1 cellular context compared by ENCODE assay signal in the genomic region with DNA sequence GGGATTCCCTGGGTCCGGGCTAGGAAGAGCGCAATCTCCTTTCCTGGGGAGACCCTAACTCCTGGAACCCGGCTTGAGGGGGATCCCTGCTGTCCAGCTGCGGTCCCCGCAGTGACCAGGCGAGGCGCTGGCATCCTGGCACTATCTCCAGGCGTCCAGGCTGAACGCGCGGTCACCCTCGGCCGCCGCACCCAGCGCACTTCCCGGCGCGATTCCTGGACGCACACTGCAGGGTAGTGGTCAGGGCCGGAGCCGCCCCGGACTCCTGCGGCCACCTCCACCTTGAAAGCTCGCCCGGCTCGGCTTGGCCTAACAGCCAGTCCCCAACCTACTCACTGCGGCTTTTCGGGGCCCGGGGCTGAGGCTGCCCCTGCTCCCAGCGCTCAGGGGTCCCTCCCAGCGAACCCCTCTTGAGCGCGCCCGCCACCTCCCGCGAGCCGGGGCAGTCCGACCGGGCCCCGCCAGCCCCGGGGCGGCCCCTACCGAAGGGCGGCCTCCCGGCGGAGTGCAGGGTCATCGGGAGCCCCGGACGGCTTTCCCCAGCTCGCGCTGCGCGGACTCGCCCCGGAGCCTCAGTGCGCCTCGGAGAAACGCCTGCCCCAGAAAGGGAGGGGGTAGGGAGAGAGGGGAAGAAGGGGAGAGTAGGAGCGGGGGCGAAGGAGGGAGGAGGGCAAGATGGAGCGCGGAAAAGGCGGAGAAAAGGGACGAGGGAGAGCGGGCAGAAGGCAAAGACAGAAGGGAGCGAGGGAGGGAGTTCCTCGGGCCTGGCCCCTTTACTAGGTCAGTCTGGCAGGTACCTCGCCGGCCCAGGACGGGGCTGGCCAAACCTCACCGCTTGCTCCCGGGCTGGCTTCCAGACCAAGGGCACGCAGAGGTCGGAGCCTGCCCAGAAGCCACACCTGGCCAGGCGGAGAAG.
A peak's percentile ranks its signal among the peaks of the same experiment; 100 is the strongest.
TF ChIP-seq lines count a peak whose summit lies in the region.

No MANE protein-coding gene starts in this region.

TF ChIP-seq in HepG2, 621 proteins besides CTCF, POLR2A, EP300 and RAD21 (continued from another document and continues in another):
- TF ChIP-seq, protein P1, sequence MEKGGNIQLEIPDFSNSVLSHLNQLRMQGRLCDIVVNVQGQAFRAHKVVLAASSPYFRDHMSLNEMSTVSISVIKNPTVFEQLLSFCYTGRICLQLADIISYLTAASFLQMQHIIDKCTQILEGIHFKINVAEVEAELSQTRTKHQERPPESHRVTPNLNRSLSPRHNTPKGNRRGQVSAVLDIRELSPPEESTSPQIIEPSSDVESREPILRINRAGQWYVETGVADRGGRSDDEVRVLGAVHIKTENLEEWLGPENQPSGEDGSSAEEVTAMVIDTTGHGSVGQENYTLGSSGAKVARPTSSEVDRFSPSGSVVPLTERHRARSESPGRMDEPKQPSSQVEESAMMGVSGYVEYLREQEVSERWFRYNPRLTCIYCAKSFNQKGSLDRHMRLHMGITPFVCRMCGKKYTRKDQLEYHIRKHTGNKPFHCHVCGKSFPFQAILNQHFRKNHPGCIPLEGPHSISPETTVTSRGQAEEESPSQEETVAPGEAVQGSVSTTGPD (CRISPR knock-in tag; IDR thresholded peaks at IDR 0.05), result no peak
- TF ChIP-seq ZNF292 (CRISPR knock-in tag; IDR thresholded peaks at IDR 0.05; ENCODE audit: borderline replicate concordance, low read depth) (0 out of 2 replicates have a peak, but pooled peaks have one; percentile 18), HNRNPLL (IDR thresholded peaks at IDR 0.05; ENCODE audit: low read depth, low read length, poor library complexity, severe bottlenecking) (peak; percentile 92), ZNF772 (CRISPR knock-in tag; IDR thresholded peaks at IDR 0.05) (no peak), ZNF792 (CRISPR knock-in tag; IDR thresholded peaks at IDR 0.05) (peak; percentile 84), MTA1 (CRISPR knock-in tag; IDR thresholded peaks at IDR 0.05; ENCODE audit: borderline replicate concordance) (peak; percentile 13; the same call in 1 of the 2 replicates), HES4 (CRISPR knock-in tag; IDR thresholded peaks at IDR 0.05; ENCODE audit: borderline replicate concordance) (peak; percentile 86; the same call in 1 of the 2 replicates), ARHGAP35 (CRISPR knock-in tag; IDR thresholded peaks at IDR 0.05; ENCODE audit: borderline replicate concordance) (peak; percentile 60; the same call in 1 of the 2 replicates), ZNF883 (CRISPR knock-in tag; IDR thresholded peaks at IDR 0.05; ENCODE audit: not compliant biosample characterization) (no peak), ZNF570 (CRISPR knock-in tag; IDR thresholded peaks at IDR 0.05; ENCODE audit: borderline replicate concordance) (no peak), ZNF746 (CRISPR knock-in tag; IDR thresholded peaks at IDR 0.05) (no peak), ZNF562 (CRISPR knock-in tag; IDR thresholded peaks at IDR 0.05; ENCODE audit: borderline replicate concordance) (no peak), NR2C2 (CRISPR knock-in tag; IDR thresholded peaks at IDR 0.05; ENCODE audit: borderline replicate concordance) (peak; percentile 56), MYNN (CRISPR knock-in tag; IDR thresholded peaks at IDR 0.05; ENCODE audit: low read depth) (no peak), WIZ (CRISPR knock-in tag; IDR thresholded peaks at IDR 0.05) (no peak), ZNF672 (CRISPR knock-in tag; IDR thresholded peaks at IDR 0.05) (no peak), ZSCAN9 (CRISPR knock-in tag; IDR thresholded peaks at IDR 0.05; ENCODE audit: borderline replicate concordance) (no peak), ZNF33A (CRISPR knock-in tag; IDR thresholded peaks at IDR 0.05; ENCODE audit: borderline replicate concordance) (no peak), ZNF616 (CRISPR knock-in tag; IDR thresholded peaks at IDR 0.05; ENCODE audit: low read depth) (no peak; the same call in 1 of the 2 replicates), ZZZ3 (CRISPR knock-in tag; IDR thresholded peaks at IDR 0.05; ENCODE audit: borderline replicate concordance) (no peak), NR2F2 (IDR thresholded peaks at IDR 0.05; ENCODE audit: borderline replicate concordance, low read depth) (no peak; the same call in 1 of the 2 replicates), ADNP (CRISPR knock-in tag; IDR thresholded peaks at IDR 0.05) (no peak), NR2F6 (IDR thresholded peaks at IDR 0.05) (no peak), NR2F6 (CRISPR knock-in tag; IDR thresholded peaks at IDR 0.05) (peak; percentile 28; the same call in 1 of the 2 replicates), ZNF619 (CRISPR knock-in tag; IDR thresholded peaks at IDR 0.05) (no peak), BRD4 (CRISPR knock-in tag; IDR thresholded peaks at IDR 0.05) (peak; percentile 82), SETDB1 (CRISPR knock-in tag; IDR thresholded peaks at IDR 0.05; ENCODE audit: borderline replicate concordance) (no peak), MAFF (IDR thresholded peaks at IDR 0.05; ENCODE audit: low read depth, low read length) (no peak), MIER3 (CRISPR knock-in tag; IDR thresholded peaks at IDR 0.05; ENCODE audit: borderline replicate concordance) (no peak), ELF4 (CRISPR knock-in tag; IDR thresholded peaks at IDR 0.05; ENCODE audit: borderline replicate concordance) (no peak), CHD2 (IDR thresholded peaks at IDR 0.05; ENCODE audit: low read depth, low read length) (no peak)
- TF ChIP-seq, protein P2, sequence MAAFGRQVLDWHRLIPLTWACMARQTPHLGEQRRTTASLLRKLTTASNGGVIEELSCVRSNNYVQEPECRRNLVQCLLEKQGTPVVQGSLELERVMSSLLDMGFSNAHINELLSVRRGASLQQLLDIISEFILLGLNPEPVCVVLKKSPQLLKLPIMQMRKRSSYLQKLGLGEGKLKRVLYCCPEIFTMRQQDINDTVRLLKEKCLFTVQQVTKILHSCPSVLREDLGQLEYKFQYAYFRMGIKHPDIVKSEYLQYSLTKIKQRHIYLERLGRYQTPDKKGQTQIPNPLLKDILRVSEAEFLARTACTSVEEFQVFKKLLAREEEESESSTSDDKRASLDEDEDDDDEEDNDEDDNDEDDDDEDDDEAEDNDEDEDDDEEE (CRISPR knock-in tag; IDR thresholded peaks at IDR 0.05), result peak; percentile 77; the same call in 1 of the 2 replicates
- TF ChIP-seq, protein P3, sequence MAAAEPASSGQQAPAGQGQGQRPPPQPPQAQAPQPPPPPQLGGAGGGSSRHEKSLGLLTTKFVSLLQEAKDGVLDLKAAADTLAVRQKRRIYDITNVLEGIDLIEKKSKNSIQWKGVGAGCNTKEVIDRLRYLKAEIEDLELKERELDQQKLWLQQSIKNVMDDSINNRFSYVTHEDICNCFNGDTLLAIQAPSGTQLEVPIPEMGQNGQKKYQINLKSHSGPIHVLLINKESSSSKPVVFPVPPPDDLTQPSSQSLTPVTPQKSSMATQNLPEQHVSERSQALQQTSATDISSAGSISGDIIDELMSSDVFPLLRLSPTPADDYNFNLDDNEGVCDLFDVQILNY (CRISPR knock-in tag; conservative IDR thresholded peaks at IDR 0.05), result peak; percentile 37; the same call in 1 of the 2 replicates
- TF ChIP-seq, protein P4, sequence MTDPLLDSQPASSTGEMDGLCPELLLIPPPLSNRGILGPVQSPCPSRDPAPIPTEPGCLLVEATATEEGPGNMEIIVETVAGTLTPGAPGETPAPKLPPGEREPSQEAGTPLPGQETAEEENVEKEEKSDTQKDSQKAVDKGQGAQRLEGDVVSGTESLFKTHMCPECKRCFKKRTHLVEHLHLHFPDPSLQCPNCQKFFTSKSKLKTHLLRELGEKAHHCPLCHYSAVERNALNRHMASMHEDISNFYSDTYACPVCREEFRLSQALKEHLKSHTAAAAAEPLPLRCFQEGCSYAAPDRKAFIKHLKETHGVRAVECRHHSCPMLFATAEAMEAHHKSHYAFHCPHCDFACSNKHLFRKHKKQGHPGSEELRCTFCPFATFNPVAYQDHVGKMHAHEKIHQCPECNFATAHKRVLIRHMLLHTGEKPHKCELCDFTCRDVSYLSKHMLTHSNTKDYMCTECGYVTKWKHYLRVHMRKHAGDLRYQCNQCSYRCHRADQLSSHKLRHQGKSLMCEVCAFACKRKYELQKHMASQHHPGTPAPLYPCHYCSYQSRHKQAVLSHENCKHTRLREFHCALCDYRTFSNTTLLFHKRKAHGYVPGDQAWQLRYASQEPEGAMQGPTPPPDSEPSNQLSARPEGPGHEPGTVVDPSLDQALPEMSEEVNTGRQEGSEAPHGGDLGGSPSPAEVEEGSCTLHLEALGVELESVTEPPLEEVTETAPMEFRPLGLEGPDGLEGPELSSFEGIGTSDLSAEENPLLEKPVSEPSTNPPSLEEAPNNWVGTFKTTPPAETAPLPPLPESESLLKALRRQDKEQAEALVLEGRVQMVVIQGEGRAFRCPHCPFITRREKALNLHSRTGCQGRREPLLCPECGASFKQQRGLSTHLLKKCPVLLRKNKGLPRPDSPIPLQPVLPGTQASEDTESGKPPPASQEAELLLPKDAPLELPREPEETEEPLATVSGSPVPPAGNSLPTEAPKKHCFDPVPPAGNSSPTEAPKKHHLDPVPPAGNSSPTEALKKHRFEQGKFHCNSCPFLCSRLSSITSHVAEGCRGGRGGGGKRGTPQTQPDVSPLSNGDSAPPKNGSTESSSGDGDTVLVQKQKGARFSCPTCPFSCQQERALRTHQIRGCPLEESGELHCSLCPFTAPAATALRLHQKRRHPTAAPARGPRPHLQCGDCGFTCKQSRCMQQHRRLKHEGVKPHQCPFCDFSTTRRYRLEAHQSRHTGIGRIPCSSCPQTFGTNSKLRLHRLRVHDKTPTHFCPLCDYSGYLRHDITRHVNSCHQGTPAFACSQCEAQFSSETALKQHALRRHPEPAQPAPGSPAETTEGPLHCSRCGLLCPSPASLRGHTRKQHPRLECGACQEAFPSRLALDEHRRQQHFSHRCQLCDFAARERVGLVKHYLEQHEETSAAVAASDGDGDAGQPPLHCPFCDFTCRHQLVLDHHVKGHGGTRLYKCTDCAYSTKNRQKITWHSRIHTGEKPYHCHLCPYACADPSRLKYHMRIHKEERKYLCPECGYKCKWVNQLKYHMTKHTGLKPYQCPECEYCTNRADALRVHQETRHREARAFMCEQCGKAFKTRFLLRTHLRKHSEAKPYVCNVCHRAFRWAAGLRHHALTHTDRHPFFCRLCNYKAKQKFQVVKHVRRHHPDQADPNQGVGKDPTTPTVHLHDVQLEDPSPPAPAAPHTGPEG (CRISPR knock-in tag; IDR thresholded peaks at IDR 0.05), result no peak; the same call in none of the 2 replicates
- TF ChIP-seq, protein P5, sequence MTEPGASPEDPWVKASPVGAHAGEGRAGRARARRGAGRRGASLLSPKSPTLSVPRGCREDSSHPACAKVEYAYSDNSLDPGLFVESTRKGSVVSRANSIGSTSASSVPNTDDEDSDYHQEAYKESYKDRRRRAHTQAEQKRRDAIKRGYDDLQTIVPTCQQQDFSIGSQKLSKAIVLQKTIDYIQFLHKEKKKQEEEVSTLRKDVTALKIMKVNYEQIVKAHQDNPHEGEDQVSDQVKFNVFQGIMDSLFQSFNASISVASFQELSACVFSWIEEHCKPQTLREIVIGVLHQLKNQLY (CRISPR knock-in tag; IDR thresholded peaks at IDR 0.05), result no peak
- TF ChIP-seq, protein P6, sequence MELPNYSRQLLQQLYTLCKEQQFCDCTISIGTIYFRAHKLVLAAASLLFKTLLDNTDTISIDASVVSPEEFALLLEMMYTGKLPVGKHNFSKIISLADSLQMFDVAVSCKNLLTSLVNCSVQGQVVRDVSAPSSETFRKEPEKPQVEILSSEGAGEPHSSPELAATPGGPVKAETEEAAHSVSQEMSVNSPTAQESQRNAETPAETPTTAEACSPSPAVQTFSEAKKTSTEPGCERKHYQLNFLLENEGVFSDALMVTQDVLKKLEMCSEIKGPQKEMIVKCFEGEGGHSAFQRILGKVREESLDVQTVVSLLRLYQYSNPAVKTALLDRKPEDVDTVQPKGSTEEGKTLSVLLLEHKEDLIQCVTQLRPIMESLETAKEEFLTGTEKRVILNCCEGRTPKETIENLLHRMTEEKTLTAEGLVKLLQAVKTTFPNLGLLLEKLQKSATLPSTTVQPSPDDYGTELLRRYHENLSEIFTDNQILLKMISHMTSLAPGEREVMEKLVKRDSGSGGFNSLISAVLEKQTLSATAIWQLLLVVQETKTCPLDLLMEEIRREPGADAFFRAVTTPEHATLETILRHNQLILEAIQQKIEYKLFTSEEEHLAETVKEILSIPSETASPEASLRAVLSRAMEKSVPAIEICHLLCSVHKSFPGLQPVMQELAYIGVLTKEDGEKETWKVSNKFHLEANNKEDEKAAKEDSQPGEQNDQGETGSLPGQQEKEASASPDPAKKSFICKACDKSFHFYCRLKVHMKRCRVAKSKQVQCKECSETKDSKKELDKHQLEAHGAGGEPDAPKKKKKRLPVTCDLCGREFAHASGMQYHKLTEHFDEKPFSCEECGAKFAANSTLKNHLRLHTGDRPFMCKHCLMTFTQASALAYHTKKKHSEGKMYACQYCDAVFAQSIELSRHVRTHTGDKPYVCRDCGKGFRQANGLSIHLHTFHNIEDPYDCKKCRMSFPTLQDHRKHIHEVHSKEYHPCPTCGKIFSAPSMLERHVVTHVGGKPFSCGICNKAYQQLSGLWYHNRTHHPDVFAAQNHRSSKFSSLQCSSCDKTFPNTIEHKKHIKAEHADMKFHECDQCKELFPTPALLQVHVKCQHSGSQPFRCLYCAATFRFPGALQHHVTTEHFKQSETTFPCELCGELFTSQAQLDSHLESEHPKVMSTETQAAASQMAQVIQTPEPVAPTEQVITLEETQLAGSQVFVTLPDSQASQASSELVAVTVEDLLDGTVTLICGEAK (IDR thresholded peaks at IDR 0.05), result no peak
- TF ChIP-seq, protein P6 (CRISPR knock-in tag; IDR thresholded peaks at IDR 0.05), result peak; percentile 35; the same call in 1 of the 2 replicates
